Comparison of ENCODE assay signal across 16 cellular contexts in genomic region chr2:228401065-228401912, GRCh38.
DNase-seq lines count a peak whose midpoint lies in the region; ATAC-seq and TF ChIP-seq lines count a peak whose summit lies in the region.
"Had no signal": no experiment of that assay in that cellular context is flagged by ENCODE, and none has a peak within 500 bp of the region (broad histone marks: within the 10 kb centered on the region; RNA-seq: fewer than 3 reads in every experiment).

No MANE protein-coding gene starts in this region.

- no peaks in the 10 kb centered on the region for H3K9me2 ChIP-seq in MM.1S (replicated peaks; ENCODE audit: insufficient read depth, low read length)

- H3K36me3 Mint-ChIP-seq in endodermal cell (ENCODE audit: low read depth), result peaks cover 4% of the 10 kb centered on the region
- no peaks in the 10 kb centered on the region for H3K36me3 Mint-ChIP-seq in CD4-positive, alpha-beta memory T cell
- H3K36me3 Mint-ChIP-seq: CD14-positive monocyte had no signal

- CTCF ChIA-PET in CD4-positive, alpha-beta memory T cell (lab: Charles Lee; ENCODE audit: partially characterized antibody), result no interaction called here

- H3K4me1 Mint-ChIP-seq in endodermal cell, result no peaks in the 10 kb centered on the region
- H3K4me1 Mint-ChIP-seq in CD4-positive, alpha-beta memory T cell, result no peaks in the 10 kb centered on the region
- H3K4me1 Mint-ChIP-seq: CD14-positive monocyte had no signal

- H3K27me3 ChIP-seq in GM06990 (replicated peaks; ENCODE audit: control insufficient read depth, insufficient read depth, low read length) (no peaks in the 10 kb centered on the region), MM.1S (replicated peaks; ENCODE audit: insufficient read depth, low read length) (no peaks in the 10 kb centered on the region), endodermal cell (ENCODE audit: control insufficient read depth, insufficient read depth, low read length, poor library complexity, severe bottlenecking) (no peaks in the 10 kb centered on the region)
- H3K27me3 ChIP-seq in CD4-positive, alpha-beta memory T cell (ENCODE audit: insufficient read depth, low read length), result no peaks in the 10 kb centered on the region
- H3K27me3 ChIP-seq: SJCRH30 had no signal

- peaks cover 38% of the 10 kb centered on the region for H3K9me3 Mint-ChIP-seq in endodermal cell
- peaks cover 3 to 26% (median 10%) of the 10 kb centered on the region in 8 donors for H3K9me3 Mint-ChIP-seq in CD4-positive, alpha-beta memory T cell

- peak; percentile 25 for DNase-seq in GM06990 (ENCODE audit: extremely low read depth, insufficient read length)
- peak; percentile 90 for DNase-seq in MM.1S
- no peak for DNase-seq in endodermal cell
- DNase-seq in NCI-H1436 (lab: John Stamatoyannopoulos, UW), result no peak
- no peak for DNase-seq in activated T-cell treated with anti-CD3 and anti-CD28 coated beads for 4 hours
- no peak for DNase-seq in CD4-positive, alpha-beta memory T cell
- DNase-seq: activated T-cell treated with anti-CD3 and anti-CD28 coated beads, Interleukin-2, amount 50 U/mL, for 72 hours; hypothalamus; IMR-90; stimulated activated CD4-positive, alpha-beta T cell treated with anti-CD3 and anti-CD28 coated beads, Interleukin-1b, Interleukin-23, amount 100 ng/mL, for 48 hours; stimulated activated naive CD4-positive, alpha-beta T cell had no signal

- no peak overlapping the region for H3K27ac Mint-ChIP-seq in endodermal cell
- no peak overlapping the region for H3K27ac Mint-ChIP-seq in CD4-positive, alpha-beta memory T cell
- H3K27ac Mint-ChIP-seq: activated T-cell treated with anti-CD3 and anti-CD28 coated beads, Interleukin-2, amount 50 U/mL, for 72 hours; CD14-positive monocyte had no signal

- no peaks in the 10 kb centered on the region for H3K36me3 ChIP-seq in GM06990 (ENCODE audit: control insufficient read depth, insufficient read depth, low read length)
- no peaks in the 10 kb centered on the region for H3K36me3 ChIP-seq in MM.1S (replicated peaks; ENCODE audit: insufficient read depth, low read length)
- H3K36me3 ChIP-seq in endodermal cell (ENCODE audit: control insufficient read depth, insufficient read depth, low read length), result no peaks in the 10 kb centered on the region
- no peaks in the 10 kb centered on the region for H3K36me3 ChIP-seq in CD4-positive, alpha-beta memory T cell (ENCODE audit: insufficient read depth, low read length)
- H3K36me3 ChIP-seq: SJCRH30 had no signal

- no peaks in the 10 kb centered on the region; the same call in 1 of the 2 replicates for H3F3A ChIP-seq in MM.1S (ENCODE audit: insufficient read depth, low read length)

- H3K4me2 ChIP-seq in MM.1S (ENCODE audit: low read depth, low read length), result peak overlapping the region; percentile 30; the same call in 1 of the 2 replicates

- H3K27ac ChIP-seq in MM.1S (ENCODE audit: low read length) (peak overlapping the region; percentile 12; the same call in 1 of the 2 replicates), endodermal cell (ENCODE audit: low read depth, low read length) (no peak overlapping the region)
- no peak overlapping the region for H3K27ac ChIP-seq in CD4-positive, alpha-beta memory T cell (ENCODE audit: low read depth, low read length)
- H3K27ac ChIP-seq: SJCRH30 had no signal

- H3K9ac ChIP-seq in MM.1S (ENCODE audit: low read length) (no peak overlapping the region), endodermal cell (ENCODE audit: extremely low read depth, low read length, poor library complexity, severe bottlenecking) (no peak overlapping the region)

- H2AFZ ChIP-seq in MM.1S (ENCODE audit: low read length), result peak overlapping the region; percentile 62

- 70% methylated on average over 3 of the region's 3 CpGs; no CpG with 5 or more reads in 1 of the 2 experiments for WGBS in endodermal cell (ENCODE audit: insufficient coverage in 1 of 2, insufficient read length in 1 of 2), 2 experiments

- no peaks in the 10 kb centered on the region for H4K20me1 ChIP-seq in MM.1S (ENCODE audit: insufficient read depth, low read length)

- POLR2A ChIA-PET in CD4-positive, alpha-beta memory T cell (lab: Charles Lee; ENCODE audit: partially characterized antibody), result no interaction called here

- no peaks in the 10 kb centered on the region for H3K27me3 Mint-ChIP-seq in endodermal cell (ENCODE audit: insufficient read depth)
- H3K27me3 Mint-ChIP-seq in CD4-positive, alpha-beta memory T cell, result no peaks in the 10 kb centered on the region

- H3K9me3 ChIP-seq in MM.1S (replicated peaks; ENCODE audit: insufficient read depth, low read length), result no peaks in the 10 kb centered on the region
- peaks cover 20% of the 10 kb centered on the region for H3K9me3 ChIP-seq in endodermal cell (ENCODE audit: control insufficient read depth, low read length)
- no peaks in the 10 kb centered on the region for H3K9me3 ChIP-seq in CD4-positive, alpha-beta memory T cell (ENCODE audit: control insufficient read depth in 1 of 2, low read length in 2 of 2)
- H3K9me3 ChIP-seq: SJCRH30 had no signal

- H3K4me3 ChIP-seq in GM06990 (replicated peaks; ENCODE audit: low read depth, low read length), result no peak overlapping the region
- H3K4me3 ChIP-seq in MM.1S (ENCODE audit: low read length), result no peak overlapping the region
- H3K4me3 ChIP-seq in endodermal cell (ENCODE audit: low read length), result no peak overlapping the region
- no peak overlapping the region for H3K4me3 ChIP-seq in CD4-positive, alpha-beta memory T cell (ENCODE audit: low read length in 2 of 2)
- H3K4me3 ChIP-seq: SJCRH30 had no signal

- H3K4me3 Mint-ChIP-seq in endodermal cell, result no peak overlapping the region
- H3K4me3 Mint-ChIP-seq in CD4-positive, alpha-beta memory T cell, result no peak overlapping the region
- H3K4me3 Mint-ChIP-seq: activated T-cell treated with anti-CD3 and anti-CD28 coated beads, Interleukin-2, amount 50 U/mL, for 72 hours; CD14-positive monocyte had no signal

- TF ChIP-seq CTCF in GM06990 (IDR thresholded peaks at IDR 0.05; ENCODE audit: insufficient read depth, low read length, poor library complexity, severe bottlenecking) (peak; percentile 60), MM.1S (IDR thresholded peaks at IDR 0.05; ENCODE audit: low read length) (peak; percentile 70), endodermal cell (conservative IDR thresholded peaks at IDR 0.05) (peak; percentile 47)

- no peaks in the 10 kb centered on the region for H3K79me2 ChIP-seq in MM.1S (ENCODE audit: low read length)

- ATAC-seq in GM21529 (IDR thresholded peaks at IDR 0.05; ENCODE audit: unreplicated experiment), result peak; percentile 58
- ATAC-seq in HG02678 (IDR thresholded peaks at IDR 0.05; ENCODE audit: unreplicated experiment), result no peak
- ATAC-seq: activated CD4-positive, CD25-positive, alpha-beta regulatory T cell treated with anti-CD3 and anti-CD28 coated beads, Interleukin-2, amount 50 U/mL, for 24 hours; activated T-cell treated with anti-CD3 and anti-CD28 coated beads, Interleukin-2, amount 50 U/mL, for 72 hours had no signal

- peaks cover 12% of the 10 kb centered on the region; the same call in 1 of the 2 replicates for H3K4me1 ChIP-seq in MM.1S (ENCODE audit: low read length)
- no peaks in the 10 kb centered on the region for H3K4me1 ChIP-seq in endodermal cell (ENCODE audit: control insufficient read depth, insufficient read depth, low read length)
- no peaks in the 10 kb centered on the region for H3K4me1 ChIP-seq in CD4-positive, alpha-beta memory T cell (ENCODE audit: insufficient read depth, low read length)
- H3K4me1 ChIP-seq: SJCRH30 had no signal

- intact Hi-C loops in CD4-positive, alpha-beta memory T cell (cut with micrococcal nuclease), result no loop called here

Comparison
In these comparisons a context has a peak if more than half of its experiments do, and no peak if none do; other contexts are left out.
1. DNase-seq: peak in GM06990 (single experiment) and MM.1S (single experiment); none in endodermal cell (single experiment), NCI-H1436 (single experiment), activated T-cell treated with anti-CD3 and anti-CD28 coated beads for 4 hours (single experiment) and CD4-positive, alpha-beta memory T cell (0 of 5).
2. Peak in every context shown above with its lines, with median percentiles within 50 percentile points of each other: CTCF ChIP-seq.